In genomic region chr19:46002678-46003275, GRCh38 we compare ENCODE assay signal across 12 cellular contexts. TPM values are rescaled to one million over a fixed set of nuclear protein-coding genes. Genes with fewer than 3 reads are reported as not detected.
"Had no signal": no experiment of that assay in that cellular context is flagged by ENCODE, and none has a peak within 500 bp of the region (broad histone marks: within the 10 kb centered on the region; RNA-seq: fewer than 3 reads in every experiment).

No MANE protein-coding gene starts in this region.

- H3K9ac ChIP-seq: GM23248 had no signal

- H3K9me3 ChIP-seq: HAP-1 had no signal

- H3K4me3 ChIP-seq: GM23248, GM23338, HAP-1 had no signal

- ATAC-seq: GM23338, HCT116 had no signal

- H3K27ac ChIP-seq: GM23248 had no signal

- H3K4me2 ChIP-seq: GM23338 had no signal

- H2AFZ ChIP-seq: GM23248, GM23338 had no signal

- DNase-seq: GM23248, GOT3, H7, H9, HCEC 1CT, HFFc6 had no signal

- H3K4me1 ChIP-seq: HAP-1 had no signal

- H3K36me3 ChIP-seq: HAP-1 had no signal

- FAIRE-seq: H1, H54 had no signal

RNA-seq across cellular contexts. Expression of gene PGLYRP1, which starts 20.1 kb away (rescaled TPM):
- total RNA-seq: GM23248, GM23338, H1, H4, H7, H9, HFFc6 had no signal
- polyA plus RNA-seq: GM23248, GM23338, H1 had no signal

RNA-seq across cellular contexts. Expression of gene NOVA2, which starts 29.1 kb away (rescaled TPM):
- total RNA-seq: GM23248 had no signal
- polyA plus RNA-seq: GM23248 had no signal

RNA-seq across cellular contexts. Expression of gene IGFL4, which starts 38.0 kb away (rescaled TPM):
- total RNA-seq: GM23248, H4, H7, HFFc6 had no signal
- polyA plus RNA-seq: GM23248 had no signal
